ENCODE assay signal across 8 cellular contexts in the genomic region with DNA sequence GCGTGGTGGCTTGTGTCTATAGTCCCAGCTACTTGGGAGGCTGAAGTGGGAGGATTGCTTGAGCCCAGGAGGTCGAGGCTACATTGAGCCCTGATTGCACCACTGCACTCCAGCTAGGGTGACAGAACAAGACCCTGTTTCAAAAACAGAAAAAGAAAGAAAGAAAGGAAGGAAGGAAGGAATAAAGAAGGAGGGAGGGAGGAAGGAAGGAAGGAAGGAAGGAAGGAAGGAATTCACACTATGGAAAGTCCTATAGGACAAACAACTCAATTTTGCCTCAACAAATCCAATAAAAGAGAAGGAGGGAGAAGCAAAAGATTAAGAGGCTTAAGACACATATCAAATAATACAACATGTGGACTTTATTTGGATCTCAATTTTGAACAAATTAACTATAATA.
"Had no signal": no experiment of that assay in that cellular context is flagged by ENCODE, and none has a peak within 500 bp of the region (broad histone marks: within the 10 kb centered on the region; RNA-seq: fewer than 3 reads in every experiment).

No MANE protein-coding gene starts in this region.

- H3K9me3 ChIP-seq: HAP-1 had no signal

- DNase-seq: GM23248, GOT3, H7, H9, HCEC 1CT, HFFc6 had no signal

- H3K36me3 ChIP-seq: HAP-1 had no signal

- H3K27ac ChIP-seq: GM23248 had no signal

- H3K4me3 ChIP-seq: GM23248, GM23338, HAP-1 had no signal
